In the genomic region with DNA sequence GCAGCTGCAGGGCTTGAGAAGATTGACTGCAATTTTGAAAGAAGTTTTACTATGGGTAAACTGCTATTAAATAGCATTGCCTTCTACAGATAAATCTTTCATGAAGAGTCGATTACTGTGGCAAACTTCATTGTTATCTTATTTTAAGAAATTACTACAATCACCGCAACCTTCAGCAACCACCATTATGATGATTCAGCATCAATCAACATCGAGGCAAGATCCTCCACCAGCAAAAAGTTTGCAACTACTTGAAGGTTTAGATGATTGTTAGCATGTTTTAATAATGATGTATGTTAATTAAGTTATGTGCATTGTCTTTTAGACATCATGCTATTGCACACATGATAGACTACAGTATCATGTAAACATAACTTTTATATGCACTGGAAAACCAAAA, we compare ENCODE assay signal across 27 cellular contexts.
"Had no signal": no experiment of that assay in that cellular context is flagged by ENCODE, and none has a peak within 500 bp of the region (broad histone marks: within the 10 kb centered on the region; RNA-seq: fewer than 3 reads in every experiment).

No MANE protein-coding gene starts in this region.

- H3K9me3 ChIP-seq: colonic mucosa, esophagus muscularis mucosa, esophagus squamous epithelium, gastrocnemius medialis, gastroesophageal sphincter had no signal

- H3K4me3 ChIP-seq: colonic mucosa, coronary artery, dorsolateral prefrontal cortex, esophagus muscularis mucosa, esophagus squamous epithelium, gastrocnemius medialis, gastroesophageal sphincter, heart left ventricle, heart right ventricle had no signal

- ATAC-seq: effector memory CD8-positive, alpha-beta T cell; esophagus mucosa; foreskin keratinocyte; gastrocnemius medialis; gastroesophageal sphincter; heart left ventricle; heart right ventricle had no signal

- H3K27ac ChIP-seq: colonic mucosa, coronary artery, dorsolateral prefrontal cortex, epithelial cell of prostate, esophagus muscularis mucosa, esophagus squamous epithelium, foreskin keratinocyte, gastrocnemius medialis, gastroesophageal sphincter, heart left ventricle, heart right ventricle had no signal

- H3K36me3 ChIP-seq: colonic mucosa, esophagus muscularis mucosa, esophagus squamous epithelium, gastrocnemius medialis, gastroesophageal sphincter, heart left ventricle, heart right ventricle had no signal

- H3K27me3 ChIP-seq: colonic mucosa, dorsolateral prefrontal cortex, esophagus muscularis mucosa, esophagus squamous epithelium, foreskin keratinocyte, gastrocnemius medialis, gastroesophageal sphincter, heart left ventricle, heart right ventricle had no signal

- DNase-seq: colonic mucosa; cortex of kidney; dermis blood vessel endothelial cell; dorsolateral prefrontal cortex; effector CD4-positive, alpha-beta T cell; effector CD8-positive, alpha-beta T cell; effector memory CD4-positive, alpha-beta T cell; effector memory CD8-positive, alpha-beta T cell; endodermal cell; erythroblast; esophagus squamous epithelium; foreskin fibroblast; foreskin keratinocyte; foreskin melanocyte; gastrocnemius medialis; glutamatergic neuron; head of caudate nucleus; heart left ventricle; heart right ventricle had no signal

- FAIRE-seq: colon, endometrium, endothelial cell of umbilical vein had no signal

- H3K4me1 ChIP-seq: colonic mucosa, esophagus muscularis mucosa, esophagus squamous epithelium, foreskin keratinocyte, gastrocnemius medialis, gastroesophageal sphincter, heart left ventricle, heart right ventricle had no signal
